Comparison of ENCODE assay signal across 11 cellular contexts in the genomic region with DNA sequence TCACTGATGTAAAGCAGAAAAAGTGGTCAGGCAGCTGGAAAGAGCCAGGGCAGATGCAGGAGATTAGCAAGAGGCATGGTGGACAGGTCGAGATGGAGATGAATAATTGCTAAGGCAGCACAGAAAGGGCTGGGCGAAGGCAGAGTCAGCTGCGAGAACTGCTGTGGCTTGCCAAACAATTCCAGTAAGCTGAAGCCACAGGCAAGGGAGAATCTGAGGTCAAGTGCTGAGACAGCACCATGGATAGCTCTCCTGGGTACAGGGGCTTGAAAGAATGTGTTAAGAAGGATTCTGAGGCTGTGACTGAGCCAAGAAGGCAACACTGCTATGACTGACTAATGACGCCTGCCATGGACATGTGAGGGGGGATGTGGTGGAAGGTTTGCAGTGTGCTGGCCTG.
DNase-seq lines count a peak whose midpoint lies in the region; ATAC-seq and TF ChIP-seq lines count a peak whose summit lies in the region.
"Had no signal": no experiment of that assay in that cellular context is flagged by ENCODE, and none has a peak within 500 bp of the region (broad histone marks: within the 10 kb centered on the region; RNA-seq: fewer than 3 reads in every experiment).

No MANE protein-coding gene starts in this region.

- H3K4me2 ChIP-seq in DND-41 (ENCODE audit: insufficient read depth, low read length) (no peak overlapping the region), PC-9 (no peak overlapping the region), mesendoderm (ENCODE audit: low read length) (no peak overlapping the region)

- H3K4me3 ChIP-seq in DND-41 (ENCODE audit: low read depth in 1 of 2, low read length in 2 of 2) (no peak overlapping the region), PC-9 (no peak overlapping the region), mesendoderm (ENCODE audit: low read length) (no peak overlapping the region)

- H3K9ac ChIP-seq in DND-41 (ENCODE audit: low read depth, low read length) (no peak overlapping the region), mesendoderm (ENCODE audit: low read length) (no peak overlapping the region)

- no peak overlapping the region for H4K5ac ChIP-seq in mesendoderm (ENCODE audit: low read length)

- no peak overlapping the region for H3K56ac ChIP-seq in mesendoderm (ENCODE audit: low read length)

- POLR2A ChIA-PET in PC-9 (lab: Charles Lee; ENCODE audit: unreplicated experiment) = no interaction called here
- POLR2A ChIA-PET in activated CD4-positive, alpha-beta T cell treated with anti-CD3 and anti-CD28 coated beads, Interleukin-2, amount 10 ng/mL, durations not matched to agents 7 days and 5 days (lab: Charles Lee) = no interaction called here

- H3K36me3 Mint-ChIP-seq in activated CD4-positive, alpha-beta T cell treated with anti-CD3 and anti-CD28 coated beads, Interleukin-2, amount 10 ng/mL, durations not matched to agents 7 days and 5 days (ENCODE audit: low read depth) = no peaks in the 10 kb centered on the region

- intact Hi-C loops in PC-9 (cut with micrococcal nuclease; ENCODE audit: unreplicated experiment) = no loop called here

- peaks cover 12% of the 10 kb centered on the region for H3F3A ChIP-seq in PC-9 (ENCODE audit: insufficient read depth, low read depth)

- H3K9me2 ChIP-seq in PC-9 (ENCODE audit: insufficient read depth) = no peaks in the 10 kb centered on the region

- no peaks in the 10 kb centered on the region for H3K4me1 ChIP-seq in DND-41 (ENCODE audit: insufficient read depth, low read length)
- peaks cover 26% of the 10 kb centered on the region for H3K4me1 ChIP-seq in PC-9 (replicated peaks; ENCODE audit: insufficient read depth)
- H3K4me1 ChIP-seq in mesendoderm (ENCODE audit: control insufficient read depth, low read depth, low read length) = no peaks in the 10 kb centered on the region

- no peak overlapping the region for H2BK5ac ChIP-seq in mesendoderm (ENCODE audit: low read length)

- H3K9me3 ChIP-seq in DND-41 (ENCODE audit: insufficient read depth, low read length, severe bottlenecking) = no peaks in the 10 kb centered on the region
- H3K9me3 ChIP-seq in PC-9 (ENCODE audit: insufficient read depth, low read depth) = no peaks in the 10 kb centered on the region
- H3K9me3 ChIP-seq: Caco-2 had no signal

- no peaks in the 10 kb centered on the region for H3K4me1 Mint-ChIP-seq in activated CD4-positive, alpha-beta T cell treated with anti-CD3 and anti-CD28 coated beads, Interleukin-2, amount 10 ng/mL, durations not matched to agents 7 days and 5 days

- no peak overlapping the region for H2BK120ac ChIP-seq in mesendoderm (ENCODE audit: low read depth, low read length)

- ATAC-seq in DND-41 (ENCODE audit: insufficient read depth, low read depth) = peak; percentile 56; the same call in 2 of the 3 replicates
- ATAC-seq in esophagus mucosa = peak; percentile 82

- CTCF ChIA-PET in PC-9 (lab: Charles Lee) = no interaction called here
- CTCF ChIA-PET in activated CD4-positive, alpha-beta T cell treated with anti-CD3 and anti-CD28 coated beads, Interleukin-2, amount 10 ng/mL, durations not matched to agents 7 days and 5 days (lab: Charles Lee) = interaction anchor here (0.9 kb wide), 1 partner anchor 9 kb away, joined by 3 read pairs; no protein-coding TSS in a partner anchor

- H3K79me2 ChIP-seq in DND-41 (ENCODE audit: insufficient read depth, low read length) = no peaks in the 10 kb centered on the region
- H3K79me2 ChIP-seq in PC-9 (ENCODE audit: low read depth) = no peaks in the 10 kb centered on the region
- H3K79me2 ChIP-seq in mesendoderm (ENCODE audit: control insufficient read depth, insufficient read depth, low read length) = no peaks in the 10 kb centered on the region

- H3K9me3 Mint-ChIP-seq in activated CD4-positive, alpha-beta T cell treated with anti-CD3 and anti-CD28 coated beads, Interleukin-2, amount 10 ng/mL, durations not matched to agents 7 days and 5 days = no peaks in the 10 kb centered on the region

- H3K79me1 ChIP-seq in mesendoderm (ENCODE audit: low read length) = no peaks in the 10 kb centered on the region

- no peaks in the 10 kb centered on the region for H3K27me3 Mint-ChIP-seq in activated CD4-positive, alpha-beta T cell treated with anti-CD3 and anti-CD28 coated beads, Interleukin-2, amount 10 ng/mL, durations not matched to agents 7 days and 5 days

- no peak overlapping the region for H2BK15ac ChIP-seq in mesendoderm (replicated peaks; ENCODE audit: low read depth)

- H2AK5ac ChIP-seq in mesendoderm (ENCODE audit: low read length) = no peak overlapping the region

- no CpG with 5 or more reads among the region's 4 CpGs for WGBS in mesendoderm (ENCODE audit: extremely low coverage, insufficient coverage, low lambda C conversion rate)

- no peak overlapping the region for H4K8ac ChIP-seq in mesendoderm (ENCODE audit: low read depth, low read length)

- H3K27me3 ChIP-seq in DND-41 (ENCODE audit: insufficient read depth, low read length, poor library complexity) (no peaks in the 10 kb centered on the region), PC-9 (ENCODE audit: insufficient read depth, low read depth) (no peaks in the 10 kb centered on the region), mesendoderm (ENCODE audit: insufficient read depth, low read length, poor library complexity) (no peaks in the 10 kb centered on the region)

- no peak overlapping the region for H3K27ac Mint-ChIP-seq in activated CD4-positive, alpha-beta T cell treated with anti-CD3 and anti-CD28 coated beads, Interleukin-2, amount 10 ng/mL, durations not matched to agents 7 days and 5 days

- H3K23ac ChIP-seq in mesendoderm (ENCODE audit: low read length) = no peak overlapping the region

- no peaks in the 10 kb centered on the region for H3K36me3 ChIP-seq in DND-41 (ENCODE audit: insufficient read depth, low read length)
- no peaks in the 10 kb centered on the region for H3K36me3 ChIP-seq in PC-9 (ENCODE audit: low read depth)
- no peaks in the 10 kb centered on the region for H3K36me3 ChIP-seq in mesendoderm (ENCODE audit: control insufficient read depth, insufficient read depth, low read length)

- H3K27ac ChIP-seq in DND-41 (ENCODE audit: low read length) (no peak overlapping the region), PC-9 (no peak overlapping the region), mesendoderm (ENCODE audit: low read depth, low read length) (no peak overlapping the region)

- H3K4me3 Mint-ChIP-seq in activated CD4-positive, alpha-beta T cell treated with anti-CD3 and anti-CD28 coated beads, Interleukin-2, amount 10 ng/mL, durations not matched to agents 7 days and 5 days = no peak overlapping the region

- H3K18ac ChIP-seq in mesendoderm (ENCODE audit: low read length) = no peak overlapping the region

- DNase-seq in DND-41 (peak; percentile 39), PC-9 (peak; percentile 63 to 64), mesendoderm (peak; percentile 60), NCI-H146 (lab: John Stamatoyannopoulos, UW) (no peak)
- DNase-seq in effector CD8-positive, alpha-beta T cell (lab: John Stamatoyannopoulos, UW) = no peak
- DNase-seq in activated CD4-positive, alpha-beta T cell treated with anti-CD3 and anti-CD28 coated beads, Interleukin-2, amount 10 ng/mL, durations not matched to agents 7 days and 5 days = no peak
- no peak for DNase-seq in stimulated activated naive CD4-positive, alpha-beta T cell treated with Interleukin-2 at 50 U/mL for 16 hours (lab: John Stamatoyannopoulos, UW)
- DNase-seq: activated CD8-positive, alpha-beta memory T cell treated with anti-CD3 and anti-CD28 coated beads, Interleukin-2, amount 50 U/mL, for 4 hours; effector CD4-positive, alpha-beta T cell had no signal

- H3K4ac ChIP-seq in mesendoderm (ENCODE audit: low read depth, low read length) = no peak overlapping the region

- H4K20me1 ChIP-seq in DND-41 (ENCODE audit: insufficient read depth, low read length) (no peaks in the 10 kb centered on the region), PC-9 (ENCODE audit: insufficient read depth) (no peaks in the 10 kb centered on the region)

- BruUV-seq in PC-9 (replicated peaks; lab: Mats Ljungman, UMichigan) = no TSS peak

- H2AFZ ChIP-seq in DND-41 (ENCODE audit: low read depth, low read length) (no peak overlapping the region), PC-9 (no peak overlapping the region)

- no peak for TF ChIP-seq CTCF in DND-41 (IDR thresholded peaks at IDR 0.05; ENCODE audit: borderline replicate concordance, extremely low read depth, low read length, poor library complexity, severe bottlenecking)
- no peak for TF ChIP-seq CTCF in PC-9 (conservative IDR thresholded peaks at IDR 0.05)

Comparison
In these comparisons a context has a peak if more than half of its experiments do, and no peak if none do; other contexts are left out.
1. DNase-seq: peak in DND-41 (single experiment), PC-9 (2 of 2) and mesendoderm (single experiment); none in effector CD8-positive, alpha-beta T cell (single experiment), activated CD4-positive, alpha-beta T cell treated with anti-CD3 and anti-CD28 coated beads, Interleukin-2, amount 10 ng/mL, durations not matched to agents 7 days and 5 days (single experiment), stimulated activated naive CD4-positive, alpha-beta T cell treated with Interleukin-2 at 50 U/mL for 16 hours (single experiment) and NCI-H146 (single experiment).